ENCODE assay signal across 28 cellular contexts in the genomic region with DNA sequence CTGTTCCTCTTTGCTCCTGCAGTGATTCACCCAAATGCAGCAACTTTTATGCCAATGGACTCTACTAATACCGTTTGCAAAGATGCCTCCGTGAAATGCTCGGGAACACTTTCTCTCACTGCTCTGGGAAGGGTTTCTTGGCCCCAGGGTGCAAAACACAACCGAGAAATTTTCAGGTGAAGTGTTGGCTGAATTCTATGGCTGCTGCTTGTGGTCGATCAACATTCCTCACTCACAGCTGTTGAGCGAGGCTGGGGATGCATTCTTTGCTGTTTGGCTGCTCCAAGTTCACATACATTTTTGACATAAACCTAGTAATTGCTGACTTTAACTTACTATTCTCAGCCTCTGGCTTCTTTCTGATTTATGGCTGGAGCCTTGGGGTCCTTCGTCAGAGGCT.
DNase-seq lines count a peak whose midpoint lies in the region; FAIRE-seq and TF ChIP-seq lines count a peak whose summit lies in the region.
"Had no signal": no experiment of that assay in that cellular context is flagged by ENCODE, and none has a peak within 500 bp of the region (broad histone marks: within the 10 kb centered on the region; RNA-seq: fewer than 3 reads in every experiment).

No MANE protein-coding gene starts in this region.

- no peak overlapping the region for H4K5ac ChIP-seq in mesendoderm (ENCODE audit: low read length)

- H3K36me3 Mint-ChIP-seq in neural progenitor cell: no peaks in the 10 kb centered on the region
- H3K36me3 Mint-ChIP-seq: CD14-positive monocyte; CD4-positive, alpha-beta memory T cell; CD4-positive, CD25-positive, alpha-beta regulatory T cell; CD8-positive, alpha-beta memory T cell had no signal

- H3K27me3 ChIP-seq in mesendoderm (ENCODE audit: insufficient read depth, low read length, poor library complexity) (no peaks in the 10 kb centered on the region), dorsolateral prefrontal cortex (peaks cover 0 to 10% (median 0%) of the 10 kb centered on the region in 45 donors), neural progenitor cell (no peaks in the 10 kb centered on the region)
- H3K27me3 ChIP-seq: BE2C, BLaER1 had no signal

- WGBS in mesendoderm (ENCODE audit: extremely low coverage, insufficient coverage, low lambda C conversion rate): no CpG with 5 or more reads among the region's 7 CpGs

- H3K18ac ChIP-seq in mesendoderm (ENCODE audit: low read length): no peak overlapping the region

- no peak overlapping the region for H2BK120ac ChIP-seq in mesendoderm (ENCODE audit: low read depth, low read length)

- no peak overlapping the region for H3K27ac Mint-ChIP-seq in neural progenitor cell
- H3K27ac Mint-ChIP-seq: CD14-positive monocyte; CD4-positive, alpha-beta memory T cell; CD4-positive, CD25-positive, alpha-beta regulatory T cell; CD8-positive, alpha-beta memory T cell had no signal

- H3K4me1 Mint-ChIP-seq in neural progenitor cell: no peaks in the 10 kb centered on the region
- H3K4me1 Mint-ChIP-seq: CD14-positive monocyte; CD4-positive, alpha-beta memory T cell; CD4-positive, CD25-positive, alpha-beta regulatory T cell; CD8-positive, alpha-beta memory T cell had no signal

- H3K4me3 ChIP-seq in coronary artery (no peak overlapping the region), mesendoderm (ENCODE audit: low read length) (no peak overlapping the region), dorsolateral prefrontal cortex (no peak overlapping the region), neural progenitor cell (no peak overlapping the region)
- H3K4me3 ChIP-seq: BLaER1 had no signal

- no peaks in the 10 kb centered on the region for H3K9me3 ChIP-seq in neural progenitor cell (ENCODE audit: low read depth)
- H3K9me3 ChIP-seq: BE2C, BLaER1 had no signal

- H3K79me1 ChIP-seq in mesendoderm (ENCODE audit: low read length): no peaks in the 10 kb centered on the region

- H3K9ac ChIP-seq in mesendoderm (ENCODE audit: low read length): no peak overlapping the region
- H3K9ac ChIP-seq in neural progenitor cell: no peak overlapping the region
- H3K9ac ChIP-seq: BLaER1 had no signal

- H2BK15ac ChIP-seq in mesendoderm (replicated peaks; ENCODE audit: low read depth): no peak overlapping the region

- H3K4me1 ChIP-seq in mesendoderm (ENCODE audit: control insufficient read depth, low read depth, low read length) (no peaks in the 10 kb centered on the region), neural progenitor cell (no peaks in the 10 kb centered on the region)
- H3K4me1 ChIP-seq: BLaER1 had no signal

- H4K8ac ChIP-seq in mesendoderm (ENCODE audit: low read depth, low read length): no peak overlapping the region

- H3K27ac ChIP-seq in coronary artery (no peak overlapping the region), mesendoderm (ENCODE audit: low read depth, low read length) (no peak overlapping the region), dorsolateral prefrontal cortex (no peak overlapping the region), neural progenitor cell (no peak overlapping the region)
- H3K27ac ChIP-seq: BLaER1 had no signal

- peak; percentile 70 for FAIRE-seq in HTR-8/SVneo (lab: Jason Lieb, UNC)
- FAIRE-seq: A204.1, G401.6, GM12891, GM19239 had no signal

- DNase-seq in HTR-8/SVneo (ENCODE audit: insufficient read length, low spot score) (no peak), coronary artery (ENCODE audit: low spot score) (peak; percentile 19), mesendoderm (peak; percentile 22), NCI-H69 (lab: John Stamatoyannopoulos, UW) (no peak), dorsolateral prefrontal cortex (no peak), neural progenitor cell (ENCODE audit: low spot score) (no peak)
- DNase-seq in activated CD8-positive, alpha-beta memory T cell treated with anti-CD3 and anti-CD28 coated beads for 24 hours: no peak
- DNase-seq: 8988T; ACHN; BE2C; C1 segment of cervical spinal cord; CD4-positive, alpha-beta memory T cell; CD4-positive, CD25-positive, alpha-beta regulatory T cell; CD8-positive, alpha-beta memory T cell; COR-L47; DMS 273 treated with DMSO at 0.1 percent for 48 hours; DMS153; DMS53; DMS79; DND-41; EL; GF-D8 had no signal

- no peak overlapping the region for H3K4ac ChIP-seq in mesendoderm (ENCODE audit: low read depth, low read length)

- peaks cover 10% of the 10 kb centered on the region for H3K27me3 Mint-ChIP-seq in neural progenitor cell (ENCODE audit: insufficient read depth, low read depth)
- H3K27me3 Mint-ChIP-seq: CD4-positive, alpha-beta memory T cell; CD4-positive, CD25-positive, alpha-beta regulatory T cell had no signal

- H2BK5ac ChIP-seq in mesendoderm (ENCODE audit: low read length): no peak overlapping the region

- H3K4me2 ChIP-seq in mesendoderm (ENCODE audit: low read length) (no peak overlapping the region), neural progenitor cell (no peak overlapping the region)
- H3K4me2 ChIP-seq: BLaER1 had no signal

- TF ChIP-seq CTCF in coronary artery (IDR thresholded peaks at IDR 0.05) (no peak), dorsolateral prefrontal cortex (IDR thresholded peaks at IDR 0.05 in 54 of 56, conservative IDR thresholded peaks at IDR 0.05 in 2 of 56; ENCODE audit: low read depth in 1 of 56, partially characterized antibody in 56 of 56) (no peak), neural progenitor cell (IDR thresholded peaks at IDR 0.05) (no peak)

- H3K79me2 ChIP-seq in mesendoderm (ENCODE audit: control insufficient read depth, insufficient read depth, low read length) (no peaks in the 10 kb centered on the region), neural progenitor cell (ENCODE audit: low read depth) (no peaks in the 10 kb centered on the region)

- H3K56ac ChIP-seq in mesendoderm (ENCODE audit: low read length): no peak overlapping the region

- no peaks in the 10 kb centered on the region for H4K20me1 ChIP-seq in neural progenitor cell (ENCODE audit: low read depth)
- H4K20me1 ChIP-seq: BLaER1 had no signal

- H3K23ac ChIP-seq in mesendoderm (ENCODE audit: low read length): no peak overlapping the region

- H2AK5ac ChIP-seq in mesendoderm (ENCODE audit: low read length): no peak overlapping the region

- no peak overlapping the region for H3K4me3 Mint-ChIP-seq in neural progenitor cell
- H3K4me3 Mint-ChIP-seq: CD14-positive monocyte; CD4-positive, CD25-positive, alpha-beta regulatory T cell; CD8-positive, alpha-beta memory T cell had no signal

- no peak overlapping the region for H2AFZ ChIP-seq in neural progenitor cell (replicated peaks)

- intact Hi-C loops in dorsolateral prefrontal cortex (cut with DNase I): no loop called here

- no peaks in the 10 kb centered on the region for H3K36me3 ChIP-seq in mesendoderm (ENCODE audit: control insufficient read depth, insufficient read depth, low read length)
- H3K36me3 ChIP-seq in neural progenitor cell: no peaks in the 10 kb centered on the region
- H3K36me3 ChIP-seq: BE2C, BLaER1 had no signal

- H3F3A ChIP-seq in neural progenitor cell (ENCODE audit: low read depth): no peaks in the 10 kb centered on the region

- no peaks in the 10 kb centered on the region for H3K9me3 Mint-ChIP-seq in neural progenitor cell

Comparison
In these comparisons a context has a peak if more than half of its experiments do, and no peak if none do; other contexts are left out.
1. DNase-seq: peak in coronary artery (single experiment) and mesendoderm (single experiment); none in HTR-8/SVneo (single experiment), activated CD8-positive, alpha-beta memory T cell treated with anti-CD3 and anti-CD28 coated beads for 24 hours (single experiment), NCI-H69 (single experiment), dorsolateral prefrontal cortex (0 of 10) and neural progenitor cell (single experiment).